8 cellular contexts compared by ENCODE assay signal in genomic region chr2:208040199-208041171, GRCh38. TPM values are rescaled to one million over a fixed set of nuclear protein-coding genes. Genes with fewer than 3 reads are reported as not detected.
DNase-seq lines count a peak whose midpoint lies in the region; ATAC-seq, FAIRE-seq and TF ChIP-seq lines count a peak whose summit lies in the region.

No MANE protein-coding gene starts in this region.

- H3K36me3 Mint-ChIP-seq in activated T-helper 1 cell treated with anti-CD3 and anti-CD28 coated beads, Interleukin-12 subunit alpha, Interleukin-12 subunit beta, Interleukin-2, Interleukin-4 antibody, amounts not matched to agents 30 ng/mL and 10 ng/mL and 1 ng/mL, durations not matched to agents 14 hours and 24 hours and 36 hours (ENCODE audit: low read depth): no peaks in the 10 kb centered on the region

- H3K27ac Mint-ChIP-seq in activated T-helper 1 cell treated with anti-CD3 and anti-CD28 coated beads, Interleukin-12 subunit alpha, Interleukin-12 subunit beta, Interleukin-2, Interleukin-4 antibody, amounts not matched to agents 30 ng/mL and 10 ng/mL and 1 ng/mL, durations not matched to agents 14 hours and 24 hours and 36 hours: no peak overlapping the region

- peaks cover 4% of the 10 kb centered on the region for H3K27me3 Mint-ChIP-seq in activated T-helper 1 cell treated with anti-CD3 and anti-CD28 coated beads, Interleukin-12 subunit alpha, Interleukin-12 subunit beta, Interleukin-2, Interleukin-4 antibody, amounts not matched to agents 30 ng/mL and 10 ng/mL and 1 ng/mL, durations not matched to agents 14 hours and 24 hours and 36 hours (ENCODE audit: insufficient read depth)

- H3K4me1 ChIP-seq in neutrophil (ENCODE audit: control insufficient read depth in 1 of 2, insufficient read depth in 1 of 2, low read depth in 1 of 2, low read length in 1 of 2): no peaks in the 10 kb centered on the region
- peaks cover 0 to 4% of the 10 kb centered on the region in 2 donors for H3K4me1 ChIP-seq in thoracic aorta (ENCODE audit: control insufficient read depth in 1 of 2, low read depth in 2 of 2)

- H3K9me3 ChIP-seq in neutrophil (no peaks in the 10 kb centered on the region), thoracic aorta (no peaks in the 10 kb centered on the region)

- no peak overlapping the region for H3K4me3 ChIP-seq in fibroblast of villous mesenchyme (ENCODE audit: low read depth, low read length)
- H3K4me3 ChIP-seq in neutrophil (ENCODE audit: low read depth in 1 of 2, low read length in 1 of 2): no peak overlapping the region
- no peak overlapping the region for H3K4me3 ChIP-seq in thoracic aorta

- H3K4me3 Mint-ChIP-seq in activated T-helper 1 cell treated with anti-CD3 and anti-CD28 coated beads, Interleukin-12 subunit alpha, Interleukin-12 subunit beta, Interleukin-2, Interleukin-4 antibody, amounts not matched to agents 30 ng/mL and 10 ng/mL and 1 ng/mL, durations not matched to agents 14 hours and 24 hours and 36 hours: no peak overlapping the region

- intact Hi-C loops in activated T-helper 1 cell treated with anti-CD3 and anti-CD28 coated beads, Interleukin-12 subunit alpha, Interleukin-12 subunit beta, Interleukin-2, Interleukin-4 antibody, amounts not matched to agents 30 ng/mL and 10 ng/mL and 1 ng/mL, durations not matched to agents 14 hours and 24 hours and 36 hours (cut with micrococcal nuclease): loop anchor here (1.0 to 5.0 kb wide), 5 partner anchors 32 to 1347 kb away; partner anchors contain the start of gene METTL21A

- peak; percentile 14 for DNase-seq in COR-L47 (lab: John Stamatoyannopoulos, UW)
- peak; percentile 56 for DNase-seq in RCC 7860 (ENCODE audit: low spot score)
- DNase-seq in activated T-helper 1 cell treated with anti-CD3 and anti-CD28 coated beads, Interleukin-12 subunit alpha, Interleukin-12 subunit beta, Interleukin-2, Interleukin-4 antibody, amounts not matched to agents 30 ng/mL and 10 ng/mL and 1 ng/mL, durations not matched to agents 14 hours and 24 hours and 36 hours (ENCODE audit: low spot score): peak; percentile 56
- peak; percentile 76 for DNase-seq in fibroblast of villous mesenchyme (ENCODE audit: low read depth)
- peak; percentile 36 for DNase-seq in thoracic aorta (ENCODE audit: low spot score)

- peak; percentile 92 for ATAC-seq in GM19452 (IDR thresholded peaks at IDR 0.05; ENCODE audit: unreplicated experiment)
- peak; percentile 80 for ATAC-seq in HG03520 (IDR thresholded peaks at IDR 0.05; ENCODE audit: unreplicated experiment)
- ATAC-seq in thoracic aorta (ENCODE audit: insufficient number of reproducible peaks, low FRiP score, low read depth): peak; percentile 62

- H3K27me3 ChIP-seq in neutrophil (no peaks in the 10 kb centered on the region), thoracic aorta (replicated peaks; ENCODE audit: insufficient read depth) (no peaks in the 10 kb centered on the region)

- no peak for FAIRE-seq in RCC 7860 (lab: Jason Lieb, UNC)

- H3K4me1 Mint-ChIP-seq in activated T-helper 1 cell treated with anti-CD3 and anti-CD28 coated beads, Interleukin-12 subunit alpha, Interleukin-12 subunit beta, Interleukin-2, Interleukin-4 antibody, amounts not matched to agents 30 ng/mL and 10 ng/mL and 1 ng/mL, durations not matched to agents 14 hours and 24 hours and 36 hours (ENCODE audit: low read depth): no peaks in the 10 kb centered on the region

- H3K9me3 Mint-ChIP-seq in activated T-helper 1 cell treated with anti-CD3 and anti-CD28 coated beads, Interleukin-12 subunit alpha, Interleukin-12 subunit beta, Interleukin-2, Interleukin-4 antibody, amounts not matched to agents 30 ng/mL and 10 ng/mL and 1 ng/mL, durations not matched to agents 14 hours and 24 hours and 36 hours: no peaks in the 10 kb centered on the region

- TF ChIP-seq CTCF in fibroblast of villous mesenchyme (IDR thresholded peaks at IDR 0.05; ENCODE audit: insufficient read depth, low read depth, low read length) (peak; percentile 86), neutrophil (IDR thresholded peaks at IDR 0.05) (peak; percentile 91), thoracic aorta (IDR thresholded peaks at IDR 0.05) (peak; percentile 64)

- H3K27ac ChIP-seq in neutrophil (no peak overlapping the region), thoracic aorta (no peak overlapping the region)

- no peaks in the 10 kb centered on the region for H3K36me3 ChIP-seq in neutrophil
- no peaks in the 10 kb centered on the region for H3K36me3 ChIP-seq in thoracic aorta

RNA-seq across cellular contexts. Expression of gene PLEKHM3, which starts 15.2 kb away (rescaled TPM):
- 6.4 and 7.3 TPM in 2 replicates for total RNA-seq in activated T-helper 1 cell treated with anti-CD3 and anti-CD28 coated beads, Interleukin-12 subunit alpha, Interleukin-12 subunit beta, Interleukin-2, Interleukin-4 antibody, amounts not matched to agents 30 ng/mL and 10 ng/mL and 1 ng/mL, durations not matched to agents 14 hours and 24 hours and 36 hours
- 10.6 and 13.8 TPM in 2 replicates for total RNA-seq in fibroblast of villous mesenchyme
- 10 to 100 TPM; 20.5 to 21.8 TPM for total RNA-seq in thoracic aorta

Comparison
In these comparisons a context has a peak if more than half of its experiments do, and no peak if none do; other contexts are left out.
1. DNase-seq: peak in every context shown above with its lines; median percentile 76 in fibroblast of villous mesenchyme; 56 in RCC 7860; 56 in activated T-helper 1 cell treated with anti-CD3 and anti-CD28 coated beads, Interleukin-12 subunit alpha, Interleukin-12 subunit beta, Interleukin-2, Interleukin-4 antibody, amounts not matched to agents 30 ng/mL and 10 ng/mL and 1 ng/mL, durations not matched to agents 14 hours and 24 hours and 36 hours; 36 in thoracic aorta; 14 in COR-L47.